In the genomic region with DNA sequence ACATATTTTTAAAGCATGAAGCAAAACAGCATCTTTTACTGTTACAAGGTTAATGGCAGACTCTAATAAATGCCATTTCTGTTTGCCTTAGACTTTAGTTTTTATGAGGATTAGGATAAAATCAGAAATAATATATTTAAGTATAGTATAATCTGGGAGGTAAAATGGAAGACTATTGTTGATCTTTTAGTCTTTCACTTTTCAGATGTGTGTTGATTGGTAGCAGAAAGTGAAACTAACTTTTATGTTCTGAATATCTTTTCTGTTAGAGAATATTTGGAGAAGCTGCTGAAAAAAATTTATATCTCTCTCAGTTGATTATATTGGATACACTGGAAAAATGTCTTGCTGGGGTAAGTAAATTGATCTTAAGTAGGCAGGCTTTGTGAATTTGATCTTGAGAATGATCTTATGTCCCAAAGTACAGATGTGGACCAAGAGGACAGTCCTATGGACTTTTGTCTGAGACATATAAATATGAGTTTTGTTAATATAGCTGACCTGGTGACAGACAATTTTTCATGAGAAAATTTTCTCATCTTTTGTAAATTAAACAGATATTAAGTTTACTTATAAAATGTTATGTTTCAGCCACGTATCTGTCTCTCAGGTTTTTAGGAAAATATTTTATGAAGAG, we compare ENCODE assay signal across 1 cellular context.
TF ChIP-seq lines count a peak whose summit lies in the region.

No MANE protein-coding gene starts in this region.

TF ChIP-seq in GM12878, 131 proteins besides CTCF, POLR2A, EP300 and RAD21 (continued from another document):
- TF ChIP-seq TCF3 (IDR thresholded peaks at IDR 0.05; ENCODE audit: borderline replicate concordance, insufficient read depth, low read depth, low read length) (no peak), RBBP5 (conservative IDR thresholded peaks at IDR 0.05) (no peak), JUND (IDR thresholded peaks at IDR 0.05; ENCODE audit: low read depth, low read length) (no peak), MXI1 (IDR thresholded peaks at IDR 0.05; ENCODE audit: low read depth, low read length) (no peak), LARP7 (IDR thresholded peaks at IDR 0.05) (no peak), YY1 (IDR thresholded peaks at IDR 0.05; ENCODE audit: low read depth, low read length) (no peak), KDM1A (IDR thresholded peaks at IDR 0.05; ENCODE audit: borderline replicate concordance) (no peak), SP1 (IDR thresholded peaks at IDR 0.05; ENCODE audit: low read depth, low read length) (no peak), TCF7 (IDR thresholded peaks at IDR 0.05; ENCODE audit: borderline replicate concordance) (no peak)
- TF ChIP-seq, protein P1, sequence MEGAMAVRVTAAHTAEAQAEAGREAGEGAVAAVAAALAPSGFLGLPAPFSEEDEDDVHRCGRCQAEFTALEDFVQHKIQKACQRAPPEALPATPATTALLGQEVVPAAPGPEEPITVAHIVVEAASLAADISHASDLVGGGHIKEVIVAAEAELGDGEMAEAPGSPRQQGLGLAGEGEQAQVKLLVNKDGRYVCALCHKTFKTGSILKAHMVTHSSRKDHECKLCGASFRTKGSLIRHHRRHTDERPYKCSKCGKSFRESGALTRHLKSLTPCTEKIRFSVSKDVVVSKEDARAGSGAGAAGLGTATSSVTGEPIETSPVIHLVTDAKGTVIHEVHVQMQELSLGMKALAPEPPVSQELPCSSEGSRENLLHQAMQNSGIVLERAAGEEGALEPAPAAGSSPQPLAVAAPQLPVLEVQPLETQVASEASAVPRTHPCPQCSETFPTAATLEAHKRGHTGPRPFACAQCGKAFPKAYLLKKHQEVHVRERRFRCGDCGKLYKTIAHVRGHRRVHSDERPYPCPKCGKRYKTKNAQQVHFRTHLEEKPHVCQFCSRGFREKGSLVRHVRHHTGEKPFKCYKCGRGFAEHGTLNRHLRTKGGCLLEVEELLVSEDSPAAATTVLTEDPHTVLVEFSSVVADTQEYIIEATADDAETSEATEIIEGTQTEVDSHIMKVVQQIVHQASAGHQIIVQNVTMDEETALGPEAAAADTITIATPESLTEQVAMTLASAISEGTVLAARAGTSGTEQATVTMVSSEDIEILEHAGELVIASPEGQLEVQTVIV (IDR thresholded peaks at IDR 0.05; ENCODE audit: borderline replicate concordance, partially characterized antibody) = no peak
- TF ChIP-seq, protein P2, sequence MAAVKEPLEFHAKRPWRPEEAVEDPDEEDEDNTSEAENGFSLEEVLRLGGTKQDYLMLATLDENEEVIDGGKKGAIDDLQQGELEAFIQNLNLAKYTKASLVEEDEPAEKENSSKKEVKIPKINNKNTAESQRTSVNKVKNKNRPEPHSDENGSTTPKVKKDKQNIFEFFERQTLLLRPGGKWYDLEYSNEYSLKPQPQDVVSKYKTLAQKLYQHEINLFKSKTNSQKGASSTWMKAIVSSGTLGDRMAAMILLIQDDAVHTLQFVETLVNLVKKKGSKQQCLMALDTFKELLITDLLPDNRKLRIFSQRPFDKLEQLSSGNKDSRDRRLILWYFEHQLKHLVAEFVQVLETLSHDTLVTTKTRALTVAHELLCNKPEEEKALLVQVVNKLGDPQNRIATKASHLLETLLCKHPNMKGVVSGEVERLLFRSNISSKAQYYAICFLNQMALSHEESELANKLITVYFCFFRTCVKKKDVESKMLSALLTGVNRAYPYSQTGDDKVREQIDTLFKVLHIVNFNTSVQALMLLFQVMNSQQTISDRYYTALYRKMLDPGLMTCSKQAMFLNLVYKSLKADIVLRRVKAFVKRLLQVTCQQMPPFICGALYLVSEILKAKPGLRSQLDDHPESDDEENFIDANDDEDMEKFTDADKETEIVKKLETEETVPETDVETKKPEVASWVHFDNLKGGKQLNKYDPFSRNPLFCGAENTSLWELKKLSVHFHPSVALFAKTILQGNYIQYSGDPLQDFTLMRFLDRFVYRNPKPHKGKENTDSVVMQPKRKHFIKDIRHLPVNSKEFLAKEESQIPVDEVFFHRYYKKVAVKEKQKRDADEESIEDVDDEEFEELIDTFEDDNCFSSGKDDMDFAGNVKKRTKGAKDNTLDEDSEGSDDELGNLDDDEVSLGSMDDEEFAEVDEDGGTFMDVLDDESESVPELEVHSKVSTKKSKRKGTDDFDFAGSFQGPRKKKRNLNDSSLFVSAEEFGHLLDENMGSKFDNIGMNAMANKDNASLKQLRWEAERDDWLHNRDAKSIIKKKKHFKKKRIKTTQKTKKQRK (IDR thresholded peaks at IDR 0.05; ENCODE audit: low read depth, low read length) = no peak
